ENCODE assay signal across 14 cellular contexts in the genomic region with DNA sequence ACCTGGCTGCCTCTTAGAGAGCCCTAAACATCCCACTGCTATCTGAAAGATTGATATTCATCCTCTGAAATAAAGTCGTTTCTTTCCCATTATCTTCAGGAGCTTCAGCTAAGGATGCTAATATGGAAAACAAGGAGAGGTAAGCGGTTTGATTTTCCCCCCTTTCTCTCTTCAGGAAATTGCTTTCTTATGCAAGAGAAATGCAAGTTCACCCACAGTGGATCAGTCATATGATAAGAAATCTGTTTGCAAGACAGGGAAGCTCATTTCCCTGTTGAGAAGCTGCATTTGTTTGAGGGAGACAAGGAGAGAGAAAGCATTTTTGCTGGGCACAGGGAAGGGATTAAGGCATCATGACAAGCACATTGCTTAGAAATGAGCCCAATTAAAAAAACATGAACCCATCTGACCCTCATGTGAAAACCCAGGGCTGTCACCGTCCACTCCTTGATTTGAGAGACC. TPM values are rescaled to one million over a fixed set of nuclear protein-coding genes. Genes with fewer than 3 reads are reported as not detected.
DNase-seq lines count a peak whose midpoint lies in the region; ATAC-seq and TF ChIP-seq lines count a peak whose summit lies in the region.
"Had no signal": no experiment of that assay in that cellular context is flagged by ENCODE, and none has a peak within 500 bp of the region (broad histone marks: within the 10 kb centered on the region; RNA-seq: fewer than 3 reads in every experiment).

No MANE protein-coding gene starts in this region.

- CTCF ChIA-PET in mammary epithelial cell (lab: Charles Lee; ENCODE audit: low non-redundant PET) = no interaction called here

- no peak overlapping the region for H3K4me2 ChIP-seq in mammary epithelial cell (ENCODE audit: insufficient read depth, low read depth, low read length)

- TF ChIP-seq EP300 in sigmoid colon (IDR thresholded peaks at IDR 0.05) = no peak

- peaks cover 0 to 2% of the 10 kb centered on the region in 2 donors for H3K4me1 ChIP-seq in breast epithelium
- H3K4me1 ChIP-seq in mammary epithelial cell (ENCODE audit: insufficient read depth, low read length) = no peaks in the 10 kb centered on the region
- H3K4me1 ChIP-seq in sigmoid colon = peaks cover 0 to 6% (median 0%) of the 10 kb centered on the region in 4 donors
- H3K4me1 ChIP-seq in Peyer's patch = no peaks in the 10 kb centered on the region

- no peaks in the 10 kb centered on the region for H3K79me2 ChIP-seq in mammary epithelial cell (ENCODE audit: insufficient read depth, low read length)

- no peak overlapping the region for H3K9ac ChIP-seq in mammary epithelial cell (ENCODE audit: insufficient read depth, low read length)

- TF ChIP-seq POLR2A in breast epithelium (IDR thresholded peaks at IDR 0.05) (no peak), sigmoid colon (IDR thresholded peaks at IDR 0.05) (no peak), Peyer's patch (IDR thresholded peaks at IDR 0.05) (no peak)

- BruUV-seq in mammary epithelial cell (replicated peaks; lab: Mats Ljungman, UMichigan) = no TSS peak

- TF ChIP-seq CTCF in breast epithelium (IDR thresholded peaks at IDR 0.05) (no peak), mammary epithelial cell (conservative IDR thresholded peaks at IDR 0.05 in 1 of 2, IDR thresholded peaks at IDR 0.05 in 1 of 2; ENCODE audit: extremely low read depth in 1 of 2, insufficient read depth in 1 of 2, low read depth in 1 of 2, low read length in 2 of 2) (no peak), dorsolateral prefrontal cortex (IDR thresholded peaks at IDR 0.05 in 54 of 56, conservative IDR thresholded peaks at IDR 0.05 in 2 of 56; ENCODE audit: low read depth in 1 of 56, partially characterized antibody in 56 of 56) (no peak), nephron (IDR thresholded peaks at IDR 0.05; ENCODE audit: unreplicated experiment in 3 of 3) (no peak), sigmoid colon (IDR thresholded peaks at IDR 0.05) (no peak), Peyer's patch (IDR thresholded peaks at IDR 0.05) (no peak), WERI-Rb-1 (IDR thresholded peaks at IDR 0.05; ENCODE audit: low read depth, low read length) (no peak)

- peaks cover 17% of the 10 kb centered on the region for H3K27me3 Mint-ChIP-seq in nephron (ENCODE audit: low read depth)
- H3K27me3 Mint-ChIP-seq: activated CD8-positive, alpha-beta memory T cell treated with anti-CD3 and anti-CD28 coated beads, Interleukin-2, amount 10 ng/mL, durations not matched to agents 7 days and 5 days had no signal

- H3K36me3 Mint-ChIP-seq in nephron (ENCODE audit: low read depth) = no peaks in the 10 kb centered on the region
- H3K36me3 Mint-ChIP-seq: activated CD8-positive, alpha-beta memory T cell treated with anti-CD3 and anti-CD28 coated beads, Interleukin-2, amount 10 ng/mL, durations not matched to agents 7 days and 5 days; mesothelial cell of epicardium; stimulated activated effector memory CD8-positive, alpha-beta T cell treated with anti-CD3 and anti-CD28 coated beads, Interleukin-12 subunit alpha, Interleukin-12 subunit beta, amount 100 ng/mL, for 72 hours had no signal

- no peak for ATAC-seq in GM18867 (IDR thresholded peaks at IDR 0.05; ENCODE audit: unreplicated experiment)
- ATAC-seq: activated CD8-positive, alpha-beta memory T cell treated with anti-CD3 and anti-CD28 coated beads, Interleukin-2, amount 10 ng/mL, durations not matched to agents 7 days and 5 days; stimulated activated effector memory CD8-positive, alpha-beta T cell treated with anti-CD3 and anti-CD28 coated beads, Interleukin-12 subunit alpha, Interleukin-12 subunit beta, amount 100 ng/mL, for 72 hours had no signal

- H2AFZ ChIP-seq in mammary epithelial cell (ENCODE audit: low read depth, low read length) = no peak overlapping the region

- no peaks in the 10 kb centered on the region for H3K27me3 ChIP-seq in breast epithelium
- no peaks in the 10 kb centered on the region for H3K27me3 ChIP-seq in mammary epithelial cell (ENCODE audit: insufficient read depth, low read length)
- H3K27me3 ChIP-seq in dorsolateral prefrontal cortex = no peaks in the 10 kb centered on the region
- peaks cover 0 to 7% (median 0%) of the 10 kb centered on the region in 3 donors for H3K27me3 ChIP-seq in sigmoid colon
- H3K27me3 ChIP-seq in Peyer's patch = no peaks in the 10 kb centered on the region
- no peaks in the 10 kb centered on the region for H3K27me3 ChIP-seq in WERI-Rb-1 (ENCODE audit: insufficient read depth, low read depth, severe bottlenecking)

- H3K36me3 ChIP-seq in breast epithelium = no peaks in the 10 kb centered on the region
- no peaks in the 10 kb centered on the region for H3K36me3 ChIP-seq in mammary epithelial cell (ENCODE audit: insufficient read depth, low read length)
- H3K36me3 ChIP-seq in sigmoid colon = no peaks in the 10 kb centered on the region
- no peaks in the 10 kb centered on the region for H3K36me3 ChIP-seq in Peyer's patch
- H3K36me3 ChIP-seq in WERI-Rb-1 = no peaks in the 10 kb centered on the region

- peaks cover 3% of the 10 kb centered on the region for H3K9me3 Mint-ChIP-seq in nephron
- H3K9me3 Mint-ChIP-seq: stimulated activated effector memory CD8-positive, alpha-beta T cell treated with anti-CD3 and anti-CD28 coated beads, Interleukin-12 subunit alpha, Interleukin-12 subunit beta, amount 100 ng/mL, for 72 hours had no signal

- in situ Hi-C loops in mammary epithelial cell (cut with MboI; ENCODE audit: low sequenced_read_pairs in 2 of 2) = no loop called here

- intact Hi-C loops in breast epithelium (cut with DNase I; ENCODE audit: low total_unique reads) (no loop called here), mammary epithelial cell (cut with micrococcal nuclease) (no loop called here), dorsolateral prefrontal cortex (cut with DNase I) (loop anchor here (2.0 to 5.0 kb wide), 3 partner anchors 43 to 293 kb away; no protein-coding TSS in a partner anchor), sigmoid colon (cut with DNase I) (no loop called here)

- H4K20me1 ChIP-seq in mammary epithelial cell (ENCODE audit: insufficient read depth, low read length) = no peaks in the 10 kb centered on the region

- peak overlapping the region; percentile 1 to 21 (median 1) for H3K4me3 Mint-ChIP-seq in nephron
- H3K4me3 Mint-ChIP-seq: activated CD8-positive, alpha-beta memory T cell treated with anti-CD3 and anti-CD28 coated beads, Interleukin-2, amount 10 ng/mL, durations not matched to agents 7 days and 5 days; mesothelial cell of epicardium; stimulated activated effector memory CD8-positive, alpha-beta T cell treated with anti-CD3 and anti-CD28 coated beads, Interleukin-12 subunit alpha, Interleukin-12 subunit beta, amount 100 ng/mL, for 72 hours had no signal

- dilution Hi-C loops in mammary epithelial cell (cut with HindIII; ENCODE audit: low sequenced_read_pairs) = no loop called here

- WGBS in mammary epithelial cell (ENCODE audit: low coverage, missing lambda C conversion rate) = 15% methylated on average over 3 of the region's 3 CpGs
- WGBS in sigmoid colon, 2 donors = 65 to 66% methylated on average over 3 of the region's 3 CpGs

- peaks cover 66% of the 10 kb centered on the region for H3K4me1 Mint-ChIP-seq in nephron
- H3K4me1 Mint-ChIP-seq: activated CD8-positive, alpha-beta memory T cell treated with anti-CD3 and anti-CD28 coated beads, Interleukin-2, amount 10 ng/mL, durations not matched to agents 7 days and 5 days; stimulated activated effector memory CD8-positive, alpha-beta T cell treated with anti-CD3 and anti-CD28 coated beads, Interleukin-12 subunit alpha, Interleukin-12 subunit beta, amount 100 ng/mL, for 72 hours had no signal

- H3K4me3 ChIP-seq in breast epithelium (peak overlapping the region; percentile 1 to 56 (median 36)), mammary epithelial cell (replicated peaks in 1 of 3; ENCODE audit: insufficient read depth in 1 of 3, low read depth in 2 of 3, low read length in 3 of 3) (no peak overlapping the region), dorsolateral prefrontal cortex (peak overlapping the region in 29 of 59 donors; percentile 3 to 55 (median 36)), sigmoid colon (no peak overlapping the region), Peyer's patch (no peak overlapping the region), WERI-Rb-1 (ENCODE audit: low read depth, low read length) (no peak overlapping the region)

- H3K27ac ChIP-seq in breast epithelium = peak overlapping the region; percentile 33 to 82
- H3K27ac ChIP-seq in mammary epithelial cell (ENCODE audit: insufficient read depth, low read depth, low read length) = no peak overlapping the region
- peak overlapping the region in 56 of 59 donors; percentile 66 to 95 (median 86) for H3K27ac ChIP-seq in dorsolateral prefrontal cortex
- no peak overlapping the region for H3K27ac ChIP-seq in sigmoid colon
- H3K27ac ChIP-seq in Peyer's patch = peak overlapping the region in 1 of 4 donors; percentile 45
- H3K27ac ChIP-seq in WERI-Rb-1 = no peak overlapping the region

- H3K9me3 ChIP-seq in breast epithelium (peaks cover 0 to 5% of the 10 kb centered on the region in 2 donors), mammary epithelial cell (replicated peaks; ENCODE audit: insufficient read depth, low read length) (no peaks in the 10 kb centered on the region), sigmoid colon (peaks cover 0 to 2% (median 0%) of the 10 kb centered on the region in 4 donors), Peyer's patch (no peaks in the 10 kb centered on the region), WERI-Rb-1 (ENCODE audit: severe bottlenecking) (no peaks in the 10 kb centered on the region)

- H3K27ac Mint-ChIP-seq in nephron = peak overlapping the region; percentile 67 to 91 (median 80)
- H3K27ac Mint-ChIP-seq: activated CD8-positive, alpha-beta memory T cell treated with anti-CD3 and anti-CD28 coated beads, Interleukin-2, amount 10 ng/mL, durations not matched to agents 7 days and 5 days; mesothelial cell of epicardium; stimulated activated effector memory CD8-positive, alpha-beta T cell treated with anti-CD3 and anti-CD28 coated beads, Interleukin-12 subunit alpha, Interleukin-12 subunit beta, amount 100 ng/mL, for 72 hours had no signal

- DNase-seq in breast epithelium (ENCODE audit: low spot score in 2 of 2) = no peak
- no peak for DNase-seq in mammary epithelial cell
- no peak for DNase-seq in dorsolateral prefrontal cortex
- DNase-seq in sigmoid colon = no peak
- no peak for DNase-seq in Peyer's patch
- DNase-seq in WERI-Rb-1 = no peak
- DNase-seq: ACHN; activated CD8-positive, alpha-beta memory T cell treated with anti-CD3 and anti-CD28 coated beads, Interleukin-2, amount 10 ng/mL, durations not matched to agents 7 days and 5 days; GOT3; NCI-H510A treated with DMSO at 0.1 percent for 48 hours had no signal

RNA-seq across cellular contexts. Expression of a gene that starts 53.7 kb away (rescaled TPM):
- total RNA-seq in breast epithelium (10 to 100 TPM; 61.5 to 68.0 (median 64.6) TPM), mammary epithelial cell (10 to 100 TPM; 50.5 to 57.3 TPM), dorsolateral prefrontal cortex (10 to 100 TPM; 30.1 to 53.8 (median 41.6) TPM), sigmoid colon (10 to 100 TPM; 39.3 to 71.3 (median 54.3) TPM), Peyer's patch (10 to 100 TPM; 21.0 to 57.8 (median 27.3) TPM)
- polyA plus RNA-seq in mammary epithelial cell (41.4 TPM), sigmoid colon (10 to 100 TPM; 17.6 to 37.2 (median 31.0) TPM)
- polyA minus RNA-seq in mammary epithelial cell = 61.8 TPM

Comparison
In these comparisons a context has a peak if more than half of its experiments do, and no peak if none do; other contexts are left out.
1. H3K27ac ChIP-seq: peak in breast epithelium (2 of 2) and dorsolateral prefrontal cortex (56 of 59); none in mammary epithelial cell (single experiment), sigmoid colon (0 of 4) and WERI-Rb-1 (single experiment).
2. H3K4me3 ChIP-seq: peak in breast epithelium (3 of 3); none in mammary epithelial cell (0 of 3), sigmoid colon (0 of 4), Peyer's patch (0 of 4) and WERI-Rb-1 (single experiment).
3. intact Hi-C loops: an anchor here in dorsolateral prefrontal cortex (2.0 to 5.0 kb wide); none called in breast epithelium, mammary epithelial cell and sigmoid colon.